In the genomic region with DNA sequence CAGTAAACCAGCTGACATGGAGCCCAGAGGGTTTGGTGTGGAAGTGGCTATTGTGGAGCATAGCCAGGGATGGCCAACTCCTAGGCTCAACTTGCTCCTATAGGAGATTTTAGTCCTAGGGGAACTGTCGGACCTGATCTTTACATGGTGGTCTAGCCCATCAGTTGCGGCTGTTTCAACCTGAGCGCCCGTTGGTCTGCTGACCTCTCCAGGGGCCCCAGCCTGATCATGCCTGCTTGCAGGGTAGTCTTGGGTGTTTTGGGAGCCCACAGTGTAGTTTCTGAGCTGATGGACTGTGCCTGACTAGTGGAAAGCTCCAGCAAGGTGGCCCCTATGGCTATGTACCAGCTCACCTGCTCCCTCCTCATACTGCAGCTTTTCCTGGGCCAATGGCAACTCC, we compare ENCODE assay signal across 35 cellular contexts.
"Had no signal": no experiment of that assay in that cellular context is flagged by ENCODE, and none has a peak within 500 bp of the region (broad histone marks: within the 10 kb centered on the region; RNA-seq: fewer than 3 reads in every experiment).

No MANE protein-coding gene starts in this region.

- H3K27ac ChIP-seq: KMS-11 had no signal

- H3K4me3 ChIP-seq: MG63 had no signal

- H3K27me3 ChIP-seq: MG63 had no signal

- H3K9me3 ChIP-seq: MG63 had no signal

- H3K36me3 ChIP-seq: MG63 had no signal

- DNase-seq: Karpas-422, Kasumi-1, KG1, MG63, MM.1S, MV-4-11, NCI-H1048, NCI-H1092, NCI-H1092 treated with DMSO at 0.1 percent for 48 hours, NCI-H1105, NCI-H1105 treated with DMSO at 0.1 percent for 48 hours, NCI-H1417, NCI-H1417 treated with DMSO at 0.1 percent for 48 hours, NCI-H1436, NCI-H1436 treated with DMSO at 0.1 percent for 48 hours, NCI-H146, NCI-H1694, NCI-H1694 treated with DMSO at 0.1 percent for 48 hours, NCI-H187, NCI-H187 treated with DMSO at 0.1 percent for 48 hours, NCI-H1930, NCI-H2029, NCI-H2029 treated with DMSO at 0.1 percent for 48 hours, NCI-H2081, NCI-H2081 treated with DMSO at 0.1 percent for 48 hours, NCI-H2107, NCI-H2171, NCI-H2171 treated with DMSO at 0.1 percent for 48 hours, NCI-H2227 treated with DMSO at 0.1 percent for 48 hours, NCI-H226, NCI-H345, NCI-H446, NCI-H446 treated with DMSO at 0.1 percent for 48 hours, NCI-H510A had no signal
